1 cellular context compared by ENCODE assay signal in the genomic region with DNA sequence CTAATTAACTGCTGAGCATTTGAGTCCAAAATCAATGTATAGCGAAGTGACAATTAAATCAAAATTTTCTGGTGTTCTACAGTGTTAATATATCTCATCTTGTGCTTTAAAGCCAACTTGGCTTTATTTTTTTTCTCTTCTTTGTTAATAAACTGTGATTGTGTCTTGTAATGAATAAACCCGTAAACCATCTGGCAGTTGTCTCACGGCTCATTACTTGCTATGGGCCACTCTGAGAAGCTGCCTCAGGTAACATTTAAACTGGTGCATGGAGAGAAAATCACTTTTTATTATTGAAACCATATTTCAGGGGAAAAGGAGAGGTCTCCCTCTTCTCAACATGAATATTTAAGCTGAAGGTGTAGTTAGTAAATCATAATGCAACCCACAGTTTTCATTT.
TF ChIP-seq lines count a peak whose summit lies in the region.

No MANE protein-coding gene starts in this region.

TF ChIP-seq in GM23338, 12 proteins besides CTCF, POLR2A, EP300 and RAD21:
- TF ChIP-seq, protein P1, sequence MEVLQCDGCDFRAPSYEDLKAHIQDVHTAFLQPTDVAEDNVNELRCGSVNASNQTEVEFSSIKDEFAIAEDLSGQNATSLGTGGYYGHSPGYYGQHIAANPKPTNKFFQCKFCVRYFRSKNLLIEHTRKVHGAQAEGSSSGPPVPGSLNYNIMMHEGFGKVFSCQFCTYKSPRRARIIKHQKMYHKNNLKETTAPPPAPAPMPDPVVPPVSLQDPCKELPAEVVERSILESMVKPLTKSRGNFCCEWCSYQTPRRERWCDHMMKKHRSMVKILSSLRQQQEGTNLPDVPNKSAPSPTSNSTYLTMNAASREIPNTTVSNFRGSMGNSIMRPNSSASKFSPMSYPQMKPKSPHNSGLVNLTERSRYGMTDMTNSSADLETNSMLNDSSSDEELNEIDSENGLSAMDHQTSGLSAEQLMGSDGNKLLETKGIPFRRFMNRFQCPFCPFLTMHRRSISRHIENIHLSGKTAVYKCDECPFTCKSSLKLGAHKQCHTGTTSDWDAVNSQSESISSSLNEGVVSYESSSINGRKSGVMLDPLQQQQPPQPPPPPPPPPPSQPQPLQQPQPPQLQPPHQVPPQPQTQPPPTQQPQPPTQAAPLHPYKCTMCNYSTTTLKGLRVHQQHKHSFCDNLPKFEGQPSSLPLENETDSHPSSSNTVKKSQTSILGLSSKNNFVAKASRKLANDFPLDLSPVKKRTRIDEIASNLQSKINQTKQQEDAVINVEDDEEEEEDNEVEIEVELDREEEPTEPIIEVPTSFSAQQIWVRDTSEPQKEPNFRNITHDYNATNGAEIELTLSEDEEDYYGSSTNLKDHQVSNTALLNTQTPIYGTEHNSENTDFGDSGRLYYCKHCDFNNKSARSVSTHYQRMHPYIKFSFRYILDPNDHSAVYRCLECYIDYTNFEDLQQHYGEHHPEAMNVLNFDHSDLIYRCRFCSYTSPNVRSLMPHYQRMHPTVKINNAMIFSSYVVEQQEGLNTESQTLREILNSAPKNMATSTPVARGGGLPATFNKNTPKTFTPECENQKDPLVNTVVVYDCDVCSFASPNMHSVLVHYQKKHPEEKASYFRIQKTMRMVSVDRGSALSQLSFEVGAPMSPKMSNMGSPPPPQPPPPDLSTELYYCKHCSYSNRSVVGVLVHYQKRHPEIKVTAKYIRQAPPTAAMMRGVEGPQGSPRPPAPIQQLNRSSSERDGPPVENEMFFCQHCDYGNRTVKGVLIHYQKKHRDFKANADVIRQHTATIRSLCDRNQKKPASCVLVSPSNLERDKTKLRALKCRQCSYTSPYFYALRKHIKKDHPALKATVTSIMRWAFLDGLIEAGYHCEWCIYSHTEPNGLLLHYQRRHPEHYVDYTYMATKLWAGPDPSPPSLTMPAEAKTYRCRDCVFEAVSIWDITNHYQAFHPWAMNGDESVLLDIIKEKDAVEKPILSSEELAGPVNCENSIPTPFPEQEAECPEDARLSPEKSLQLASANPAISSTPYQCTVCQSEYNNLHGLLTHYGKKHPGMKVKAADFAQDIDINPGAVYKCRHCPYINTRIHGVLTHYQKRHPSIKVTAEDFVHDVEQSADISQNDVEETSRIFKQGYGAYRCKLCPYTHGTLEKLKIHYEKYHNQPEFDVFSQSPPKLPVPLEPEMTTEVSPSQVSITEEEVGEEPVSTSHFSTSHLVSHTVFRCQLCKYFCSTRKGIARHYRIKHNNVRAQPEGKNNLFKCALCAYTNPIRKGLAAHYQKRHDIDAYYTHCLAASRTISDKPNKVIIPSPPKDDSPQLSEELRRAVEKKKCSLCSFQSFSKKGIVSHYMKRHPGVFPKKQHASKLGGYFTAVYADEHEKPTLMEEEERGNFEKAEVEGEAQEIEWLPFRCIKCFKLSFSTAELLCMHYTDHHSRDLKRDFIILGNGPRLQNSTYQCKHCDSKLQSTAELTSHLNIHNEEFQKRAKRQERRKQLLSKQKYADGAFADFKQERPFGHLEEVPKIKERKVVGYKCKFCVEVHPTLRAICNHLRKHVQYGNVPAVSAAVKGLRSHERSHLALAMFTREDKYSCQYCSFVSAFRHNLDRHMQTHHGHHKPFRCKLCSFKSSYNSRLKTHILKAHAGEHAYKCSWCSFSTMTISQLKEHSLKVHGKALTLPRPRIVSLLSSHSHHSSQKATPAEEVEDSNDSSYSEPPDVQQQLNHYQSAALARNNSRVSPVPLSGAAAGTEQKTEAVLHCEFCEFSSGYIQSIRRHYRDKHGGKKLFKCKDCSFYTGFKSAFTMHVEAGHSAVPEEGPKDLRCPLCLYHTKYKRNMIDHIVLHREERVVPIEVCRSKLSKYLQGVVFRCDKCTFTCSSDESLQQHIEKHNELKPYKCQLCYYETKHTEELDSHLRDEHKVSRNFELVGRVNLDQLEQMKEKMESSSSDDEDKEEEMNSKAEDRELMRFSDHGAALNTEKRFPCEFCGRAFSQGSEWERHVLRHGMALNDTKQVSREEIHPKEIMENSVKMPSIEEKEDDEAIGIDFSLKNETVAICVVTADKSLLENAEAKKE (CRISPR knock-in tag; IDR thresholded peaks at IDR 0.05) = no peak
- TF ChIP-seq ZNF114 (CRISPR knock-in tag; IDR thresholded peaks at IDR 0.05) = no peak
